In the genomic region with DNA sequence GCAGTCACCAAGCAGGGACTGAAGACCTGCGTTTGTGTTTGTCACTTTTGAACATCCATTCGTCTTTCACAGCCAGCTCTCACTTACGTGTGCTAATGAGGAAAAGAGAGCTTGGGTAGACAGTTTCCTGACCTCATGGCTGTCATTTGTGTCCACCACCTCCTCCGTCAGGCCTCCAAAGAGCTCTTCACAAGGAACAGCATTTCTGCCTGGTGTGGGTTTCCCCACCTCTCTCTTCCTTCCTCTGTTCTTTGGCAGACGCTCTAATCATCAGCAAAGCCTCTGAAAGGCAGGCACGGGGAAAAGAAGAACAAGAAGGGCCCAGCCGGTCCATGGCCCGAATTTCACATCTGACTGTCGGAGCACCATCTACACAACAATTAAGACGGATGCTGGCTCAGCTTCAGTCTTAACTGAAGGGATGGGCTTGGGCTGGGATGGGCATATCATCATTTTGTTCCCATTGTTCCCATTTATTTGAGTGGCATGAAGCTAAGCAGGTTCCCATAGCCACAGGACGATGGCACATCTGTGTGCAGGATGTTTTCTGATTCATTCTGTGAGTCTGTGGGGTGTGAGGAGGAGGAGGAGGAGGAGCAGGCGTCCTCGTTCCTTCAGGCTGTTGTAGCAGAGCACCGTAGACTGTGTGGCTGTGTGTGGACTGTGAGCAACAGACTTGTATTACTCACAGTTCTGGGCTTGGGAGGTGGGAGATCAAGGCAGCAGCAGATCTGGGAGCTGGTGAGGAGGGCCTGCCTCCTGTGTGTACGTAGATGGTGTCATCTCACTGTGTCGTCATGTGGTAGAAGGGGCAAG, we compare ENCODE assay signal across 14 cellular contexts.
DNase-seq lines count a peak whose midpoint lies in the region; ATAC-seq and TF ChIP-seq lines count a peak whose summit lies in the region.
"Had no signal": no experiment of that assay in that cellular context is flagged by ENCODE, and none has a peak within 500 bp of the region (broad histone marks: within the 10 kb centered on the region; RNA-seq: fewer than 3 reads in every experiment).

No MANE protein-coding gene starts in this region.

- H3K56ac ChIP-seq in H9 (ENCODE audit: insufficient read length, low read depth, low read length) = no peak overlapping the region

- H2BK5ac ChIP-seq in H9 (ENCODE audit: insufficient read length, low read length) = no peak overlapping the region

- peak overlapping the region in 2 of 3 experiments; percentile 3 to 13; a peak in 1 of 7 replicates for H3K27ac Mint-ChIP-seq in H9
- H3K27ac Mint-ChIP-seq in nephron progenitor cell = peak overlapping the region; percentile 58
- H3K27ac Mint-ChIP-seq: activated naive CD8-positive, alpha-beta T cell treated with anti-CD3 and anti-CD28 coated beads, Interleukin-2, amount 10 ng/mL, durations not matched to agents 7 days and 5 days had no signal

- peak overlapping the region; percentile 34 for H3K18ac ChIP-seq in H9 (ENCODE audit: insufficient read length, low read depth, low read length)

- no peaks in the 10 kb centered on the region for H3K9me3 ChIP-seq in H9 (ENCODE audit: control insufficient read depth, low read depth, low read length)

- H3T11ph ChIP-seq in H9 (ENCODE audit: low read length) = no peak overlapping the region

- H3K27me3 Mint-ChIP-seq in H9 (ENCODE audit: low read depth) (no peaks in the 10 kb centered on the region), nephron progenitor cell (ENCODE audit: low read depth, poor library complexity) (no peaks in the 10 kb centered on the region)
- H3K27me3 Mint-ChIP-seq: activated naive CD8-positive, alpha-beta T cell treated with anti-CD3 and anti-CD28 coated beads, Interleukin-2, amount 10 ng/mL, durations not matched to agents 7 days and 5 days had no signal

- no CpG with 5 or more reads among the region's 16 CpGs for WGBS in H9 (ENCODE audit: extremely low coverage, insufficient read length, low lambda C conversion rate)

- no peak overlapping the region for H2BK20ac ChIP-seq in H9 (ENCODE audit: low read depth, low read length, poor library complexity, severe bottlenecking)

- no peaks in the 10 kb centered on the region for H3K79me2 ChIP-seq in H9 (ENCODE audit: insufficient read depth, low read length)

- H3K36me3 Mint-ChIP-seq in H9 (ENCODE audit: insufficient read depth in 1 of 3, low read depth in 3 of 3) (no peaks in the 10 kb centered on the region; a peak in 1 of 7 replicates), nephron progenitor cell (ENCODE audit: low read depth) (peaks cover 44% of the 10 kb centered on the region)
- H3K36me3 Mint-ChIP-seq: activated naive CD8-positive, alpha-beta T cell treated with anti-CD3 and anti-CD28 coated beads, Interleukin-2, amount 10 ng/mL, durations not matched to agents 7 days and 5 days had no signal

- H2BK15ac ChIP-seq in H9 (ENCODE audit: low read depth, low read length) = no peak overlapping the region

- no peaks in the 10 kb centered on the region for H4K20me1 ChIP-seq in H9 (ENCODE audit: control insufficient read depth, insufficient read depth, insufficient read length)

- no peak overlapping the region for H3K23ac ChIP-seq in H9 (ENCODE audit: insufficient read length, low read depth, low read length)

- DNase-seq in NCI-H748 (lab: John Stamatoyannopoulos, UW; ENCODE audit: unreplicated experiment) (peak; percentile 26), NCI-H748 treated with DMSO at 0.1 percent for 48 hours (lab: John Stamatoyannopoulos, UW) (no peak), H9 (no peak), astrocyte of the hippocampus (ENCODE audit: low read depth, low spot score) (peak; percentile 39), nephron progenitor cell (no peak), NCI-H2107 treated with DMSO at 0.1 percent for 48 hours (lab: John Stamatoyannopoulos, UW; ENCODE audit: unreplicated experiment) (no peak)
- DNase-seq: 8988T; activated naive CD8-positive, alpha-beta T cell treated with anti-CD3 and anti-CD28 coated beads, Interleukin-2, amount 10 ng/mL, durations not matched to agents 7 days and 5 days; DMS79 treated with DMSO at 0.1 percent for 48 hours; NCI-H2081 treated with DMSO at 0.1 percent for 48 hours; RPMI8226; stimulated activated CD8-positive, alpha-beta memory T cell treated with anti-CD3 and anti-CD28 coated beads, Interleukin-4, amount 100 ng/mL, for 48 hours had no signal

- H3K4me1 Mint-ChIP-seq in H9 = peaks cover 11 to 14% of the 10 kb centered on the region in 2 experiments
- H3K4me1 Mint-ChIP-seq in nephron progenitor cell = peaks cover 69% of the 10 kb centered on the region

- no peak overlapping the region for H3K4ac ChIP-seq in H9 (ENCODE audit: low read depth, low read length)

- no peak overlapping the region for H2AFZ ChIP-seq in H9 (ENCODE audit: low read length)

- no peaks in the 10 kb centered on the region for H3K79me1 ChIP-seq in H9 (ENCODE audit: insufficient read depth, low read depth, low read length, poor library complexity, severe bottlenecking)

- no peaks in the 10 kb centered on the region for H3K23me2 ChIP-seq in H9 (ENCODE audit: insufficient read length, low read depth, low read length, poor library complexity, severe bottlenecking)

- H2AK5ac ChIP-seq in H9 (ENCODE audit: insufficient read length, low read length) = no peak overlapping the region

- H3K4me1 ChIP-seq in H9 (ENCODE audit: insufficient read depth, low read length) = peaks cover 8% of the 10 kb centered on the region; the same call in 1 of the 2 replicates

- TF ChIP-seq CTCF in H9 (conservative IDR thresholded peaks at IDR 0.05) (no peak), nephron progenitor cell (IDR thresholded peaks at IDR 0.05) (no peak)

- no peaks in the 10 kb centered on the region for H3K9me3 Mint-ChIP-seq in H9
- no peaks in the 10 kb centered on the region for H3K9me3 Mint-ChIP-seq in nephron progenitor cell
- H3K9me3 Mint-ChIP-seq: activated naive CD8-positive, alpha-beta T cell treated with anti-CD3 and anti-CD28 coated beads, Interleukin-2, amount 10 ng/mL, durations not matched to agents 7 days and 5 days had no signal

- ATAC-seq in HG03457 (IDR thresholded peaks at IDR 0.05; ENCODE audit: unreplicated experiment) (no peak), GM18858 (IDR thresholded peaks at IDR 0.05; ENCODE audit: unreplicated experiment) (no peak)

- no peak overlapping the region for H2BK120ac ChIP-seq in H9 (ENCODE audit: low read depth, low read length, poor library complexity, severe bottlenecking)

- H3K4me2 ChIP-seq in H9 (ENCODE audit: insufficient read depth, insufficient read length, low read length) = peak overlapping the region; percentile 8

- H4K8ac ChIP-seq in H9 (replicated peaks; ENCODE audit: insufficient read length, low read depth, low read length) = peak overlapping the region; percentile 89

- H3K27ac ChIP-seq in H9 (ENCODE audit: insufficient read length, low read depth, low read length) = no peak overlapping the region

- H2BK12ac ChIP-seq in H9 (ENCODE audit: insufficient read length, low read depth, low read length) = no peak overlapping the region

- no peaks in the 10 kb centered on the region for H3K27me3 ChIP-seq in H9 (ENCODE audit: insufficient read depth, low read length)

- H4K5ac ChIP-seq in H9 (ENCODE audit: insufficient read length, low read depth, low read length) = no peak overlapping the region

- no peak overlapping the region for H4K91ac ChIP-seq in H9 (ENCODE audit: insufficient read length, low read depth, low read length)

- H3K14ac ChIP-seq in H9 (ENCODE audit: insufficient read depth, low read length) = peak overlapping the region; percentile 79

- H3K9ac ChIP-seq in H9 (ENCODE audit: extremely low read depth, insufficient read length, low read length) = no peak overlapping the region

- H3K4me3 Mint-ChIP-seq in H9 (no peak overlapping the region; a peak in 1 of 5 replicates), nephron progenitor cell (no peak overlapping the region)
- H3K4me3 Mint-ChIP-seq: activated naive CD8-positive, alpha-beta T cell treated with anti-CD3 and anti-CD28 coated beads, Interleukin-2, amount 10 ng/mL, durations not matched to agents 7 days and 5 days had no signal

Comparison
In these comparisons a context has a peak if more than half of its experiments do, and no peak if none do; other contexts are left out.
1. DNase-seq: peak in NCI-H748 (single experiment) and astrocyte of the hippocampus (single experiment); none in NCI-H748 treated with DMSO at 0.1 percent for 48 hours (single experiment), H9 (single experiment), nephron progenitor cell (single experiment) and NCI-H2107 treated with DMSO at 0.1 percent for 48 hours (single experiment).